16 cellular contexts compared by ENCODE assay signal in the genomic region with DNA sequence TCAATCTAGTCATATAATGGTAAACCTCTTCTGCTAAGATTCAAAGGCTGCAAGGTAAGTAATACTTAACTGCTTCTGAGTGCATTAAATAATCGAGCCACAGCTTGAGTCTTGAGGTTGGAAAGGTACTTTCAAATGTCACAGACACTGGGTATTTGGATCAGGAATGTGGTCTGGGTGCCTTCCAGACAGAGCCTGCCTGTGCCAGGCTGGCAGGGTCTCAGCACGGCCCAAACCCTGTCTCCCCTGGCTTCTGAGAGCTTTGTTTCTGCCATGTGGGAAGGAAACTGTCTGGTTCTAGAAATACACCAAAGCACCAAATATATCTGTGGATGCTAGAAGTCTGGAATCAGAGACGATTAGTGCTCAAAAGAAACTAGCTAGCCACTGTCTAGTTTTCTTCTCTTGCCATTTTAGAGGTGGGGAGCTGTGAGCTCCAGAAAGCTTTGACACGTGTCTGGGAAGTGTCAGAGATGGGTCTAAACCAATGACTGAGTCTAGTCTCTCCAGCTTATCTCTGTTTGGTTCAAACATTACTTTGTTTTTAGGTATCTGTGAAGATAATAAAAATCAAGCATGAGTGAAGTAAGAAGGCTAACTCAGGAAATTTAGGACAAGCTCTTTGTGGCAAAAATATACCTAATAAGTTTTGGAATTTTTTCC.
DNase-seq lines count a peak whose midpoint lies in the region; ATAC-seq and TF ChIP-seq lines count a peak whose summit lies in the region.
"Had no signal": no experiment of that assay in that cellular context is flagged by ENCODE, and none has a peak within 500 bp of the region (broad histone marks: within the 10 kb centered on the region; RNA-seq: fewer than 3 reads in every experiment).

No MANE protein-coding gene starts in this region.

- no peaks in the 10 kb centered on the region for H3K9me3 Mint-ChIP-seq in MCF 10A (ENCODE audit: unreplicated experiment)
- H3K9me3 Mint-ChIP-seq: CD8-positive, alpha-beta T cell had no signal

- no peaks in the 10 kb centered on the region for H4K20me1 ChIP-seq in mammary epithelial cell (ENCODE audit: insufficient read depth, low read length)
- no peaks in the 10 kb centered on the region for H4K20me1 ChIP-seq in smooth muscle cell (ENCODE audit: low read depth)

- H3K27ac ChIP-seq in mammary epithelial cell (ENCODE audit: insufficient read depth, low read depth, low read length): no peak overlapping the region
- no peak overlapping the region for H3K27ac ChIP-seq in mesenchymal stem cell (ENCODE audit: low read length, poor library complexity, severe bottlenecking)
- no peak overlapping the region for H3K27ac ChIP-seq in smooth muscle cell (ENCODE audit: low read depth)
- H3K27ac ChIP-seq in lower lobe of right lung: no peak overlapping the region
- H3K27ac ChIP-seq in caudate nucleus (ENCODE audit: low read depth, low read length): no peak overlapping the region
- H3K27ac ChIP-seq: 22Rv1, HL-60 had no signal

- H2BK15ac ChIP-seq in mesenchymal stem cell (ENCODE audit: low read depth, poor library complexity, severe bottlenecking): peak overlapping the region; percentile 26

- ATAC-seq in lower lobe of right lung: no peak
- ATAC-seq: CD8-positive, alpha-beta T cell; K562 had no signal

- peaks cover 7% of the 10 kb centered on the region for H3F3A ChIP-seq in smooth muscle cell (ENCODE audit: low read depth)

- dilution Hi-C loops in mammary epithelial cell (cut with HindIII; ENCODE audit: low sequenced_read_pairs): no loop called here

- no peaks in the 10 kb centered on the region for H3K9me3 ChIP-seq in mammary epithelial cell (replicated peaks; ENCODE audit: insufficient read depth, low read length)
- H3K9me3 ChIP-seq in mesenchymal stem cell (ENCODE audit: control insufficient read depth, low read length): peaks cover 7% of the 10 kb centered on the region
- H3K9me3 ChIP-seq in smooth muscle cell (replicated peaks; ENCODE audit: low read depth): no peaks in the 10 kb centered on the region
- H3K9me3 ChIP-seq in lower lobe of right lung: no peaks in the 10 kb centered on the region

- POLR2A ChIA-PET in MCF 10A (lab: Yijun Ruan, JAX): interaction anchor here (1.4 kb wide), 1 partner anchor 40 kb away, joined by 5 read pairs; no protein-coding TSS in a partner anchor

- WGBS in mammary epithelial cell (ENCODE audit: low coverage, missing lambda C conversion rate): 0% methylated on average over 4 of the region's 4 CpGs
- 73% methylated on average over 4 of the region's 4 CpGs for WGBS in mesenchymal stem cell
- 32% methylated on average over 4 of the region's 4 CpGs for WGBS in smooth muscle cell (ENCODE audit: low lambda C conversion rate)

- no peak overlapping the region for H3K23ac ChIP-seq in mesenchymal stem cell (ENCODE audit: low read length in 2 of 2)

- H3K4me1 ChIP-seq in mammary epithelial cell (ENCODE audit: insufficient read depth, low read length) (no peaks in the 10 kb centered on the region), mesenchymal stem cell (ENCODE audit: control insufficient read depth, insufficient read depth, low read depth, low read length) (no peaks in the 10 kb centered on the region), smooth muscle cell (ENCODE audit: low read depth) (peaks cover 9% of the 10 kb centered on the region), lower lobe of right lung (no peaks in the 10 kb centered on the region)

- peak overlapping the region; percentile 3 to 5 for H2BK12ac ChIP-seq in mesenchymal stem cell (ENCODE audit: low read length in 2 of 2)

- H3K36me3 Mint-ChIP-seq in MCF 10A (ENCODE audit: insufficient read depth, unreplicated experiment): no peaks in the 10 kb centered on the region
- H3K36me3 Mint-ChIP-seq: CD8-positive, alpha-beta T cell had no signal

- BruUV-seq in mammary epithelial cell (replicated peaks; lab: Mats Ljungman, UMichigan) (no TSS peak), MCF 10A (replicated peaks; lab: Mats Ljungman, UMichigan) (no TSS peak)

- H3K36me3 ChIP-seq in mammary epithelial cell (ENCODE audit: insufficient read depth, low read length) (no peaks in the 10 kb centered on the region), mesenchymal stem cell (ENCODE audit: control insufficient read depth in 1 of 2, insufficient read depth in 2 of 2, low read depth in 1 of 2, low read length in 2 of 2) (no peaks in the 10 kb centered on the region), smooth muscle cell (ENCODE audit: low read depth) (no peaks in the 10 kb centered on the region), lower lobe of right lung (no peaks in the 10 kb centered on the region)

- H4K8ac ChIP-seq in mesenchymal stem cell (ENCODE audit: low read length): no peak overlapping the region

- H3K14ac ChIP-seq in mesenchymal stem cell (ENCODE audit: low read length in 2 of 2): no peak overlapping the region

- no peak overlapping the region for H2AK5ac ChIP-seq in mesenchymal stem cell (ENCODE audit: low read length, severe bottlenecking)

- in situ Hi-C loops in mammary epithelial cell (cut with MboI; ENCODE audit: low sequenced_read_pairs in 2 of 2): no loop called here

- H3K4ac ChIP-seq in mesenchymal stem cell (ENCODE audit: low read depth in 1 of 2, low read length in 2 of 2): no peak overlapping the region

- CTCF ChIA-PET in mammary epithelial cell (lab: Charles Lee; ENCODE audit: low non-redundant PET) (no interaction called here), MCF 10A (lab: Yijun Ruan, JAX) (no interaction called here)

- no peaks in the 10 kb centered on the region for H3K4me1 Mint-ChIP-seq in MCF 10A (ENCODE audit: insufficient read depth, unreplicated experiment)

- TF ChIP-seq CTCF in mammary epithelial cell (conservative IDR thresholded peaks at IDR 0.05 in 1 of 2, IDR thresholded peaks at IDR 0.05 in 1 of 2; ENCODE audit: extremely low read depth in 1 of 2, insufficient read depth in 1 of 2, low read depth in 1 of 2, low read length in 2 of 2) (no peak), MCF 10A (IDR thresholded peaks at IDR 0.05; ENCODE audit: unreplicated experiment) (no peak), smooth muscle cell (IDR thresholded peaks at IDR 0.05; ENCODE audit: borderline replicate concordance, insufficient read depth, poor library complexity, severe bottlenecking) (no peak), lower lobe of right lung (IDR thresholded peaks at IDR 0.05) (no peak)

- no peaks in the 10 kb centered on the region for H3K79me2 ChIP-seq in mammary epithelial cell (ENCODE audit: insufficient read depth, low read length)
- H3K79me2 ChIP-seq in smooth muscle cell (ENCODE audit: low read depth): no peaks in the 10 kb centered on the region

- H3K27ac Mint-ChIP-seq in MCF 10A (ENCODE audit: low read depth, unreplicated experiment): no peak overlapping the region
- H3K27ac Mint-ChIP-seq: CD8-positive, alpha-beta T cell had no signal

- H2BK120ac ChIP-seq in mesenchymal stem cell (ENCODE audit: low read depth, low read length): peak overlapping the region; percentile 27

- H3K79me1 ChIP-seq in mesenchymal stem cell (replicated peaks; ENCODE audit: low read length, poor library complexity, severe bottlenecking): no peaks in the 10 kb centered on the region

- peak overlapping the region in 1 of 2 experiments; percentile 28 for H3K18ac ChIP-seq in mesenchymal stem cell (ENCODE audit: low read depth in 1 of 2, low read length in 2 of 2)

- intact Hi-C loops in mammary epithelial cell (cut with micrococcal nuclease) (no loop called here), MCF 10A (cut with micrococcal nuclease) (no loop called here), lower lobe of right lung (cut with DNase I) (no loop called here)

- no peak overlapping the region for H3K4me3 ChIP-seq in mammary epithelial cell (replicated peaks in 1 of 3; ENCODE audit: insufficient read depth in 1 of 3, low read depth in 2 of 3, low read length in 3 of 3)
- no peak overlapping the region for H3K4me3 ChIP-seq in mesenchymal stem cell (ENCODE audit: insufficient read depth in 1 of 2, low read depth in 1 of 2, low read length in 2 of 2)
- H3K4me3 ChIP-seq in smooth muscle cell: no peak overlapping the region
- H3K4me3 ChIP-seq in lower lobe of right lung: no peak overlapping the region
- H3K4me3 ChIP-seq: K562 had no signal

- no peak for DNase-seq in mammary epithelial cell
- no peak for DNase-seq in MCF 10A (ENCODE audit: unreplicated experiment)
- DNase-seq in fibroblast of peridontal ligament (ENCODE audit: extremely low read depth): peak; percentile 5
- peak; percentile 7 for DNase-seq in mesenchymal stem cell
- DNase-seq in smooth muscle cell (lab: John Stamatoyannopoulos, UW; ENCODE audit: unreplicated experiment): no peak
- DNase-seq in lower lobe of right lung: no peak
- no peak for DNase-seq in stimulated activated CD4-positive, alpha-beta T cell treated with anti-CD3 and anti-CD28 coated beads, Interleukin-2, amount 100 ng/mL, for 48 hours
- no peak for DNase-seq in caudate nucleus (lab: John Stamatoyannopoulos, UW)
- DNase-seq: CD8-positive, alpha-beta T cell; NCI-H1417 treated with DMSO at 0.1 percent for 48 hours; NCI-H1930; NCI-H446; NK-92 treated with Interleukin-12 subunit alpha and Interleukin-12 subunit beta, amount 100 ng/mL, for 24 hours had no signal

- no peak overlapping the region for H4K91ac ChIP-seq in mesenchymal stem cell (ENCODE audit: low read length)

- no peak overlapping the region for H3K4me2 ChIP-seq in mammary epithelial cell (ENCODE audit: insufficient read depth, low read depth, low read length)
- no peak overlapping the region for H3K4me2 ChIP-seq in mesenchymal stem cell (ENCODE audit: low read length, poor library complexity, severe bottlenecking)
- H3K4me2 ChIP-seq in smooth muscle cell: no peak overlapping the region

- H3K9ac ChIP-seq in mammary epithelial cell (ENCODE audit: insufficient read depth, low read length): no peak overlapping the region
- H3K9ac ChIP-seq in mesenchymal stem cell (ENCODE audit: low read length): no peak overlapping the region
- H3K9ac ChIP-seq in smooth muscle cell (ENCODE audit: low read depth): no peak overlapping the region

- H3K27me3 Mint-ChIP-seq in MCF 10A (ENCODE audit: insufficient read depth, unreplicated experiment): no peaks in the 10 kb centered on the region

- H3K27me3 ChIP-seq in mammary epithelial cell (ENCODE audit: insufficient read depth, low read length) (no peaks in the 10 kb centered on the region), mesenchymal stem cell (ENCODE audit: control insufficient read depth in 1 of 2, insufficient read depth in 1 of 2, low read length in 2 of 2) (peaks cover 3 to 29% of the 10 kb centered on the region in 2 experiments), smooth muscle cell (ENCODE audit: low read depth) (no peaks in the 10 kb centered on the region), lower lobe of right lung (ENCODE audit: low read depth) (no peaks in the 10 kb centered on the region)

- H2AFZ ChIP-seq in mammary epithelial cell (ENCODE audit: low read depth, low read length): peak overlapping the region; percentile 0
- peak overlapping the region; percentile 18 for H2AFZ ChIP-seq in mesenchymal stem cell (ENCODE audit: low read depth, low read length)
- H2AFZ ChIP-seq in smooth muscle cell (ENCODE audit: low read depth): peak overlapping the region; percentile 30

- H2BK5ac ChIP-seq in mesenchymal stem cell (ENCODE audit: low read depth, low read length, poor library complexity, severe bottlenecking): no peak overlapping the region

- no peak overlapping the region for H3K4me3 Mint-ChIP-seq in MCF 10A (ENCODE audit: unreplicated experiment)
- H3K4me3 Mint-ChIP-seq: CD8-positive, alpha-beta T cell had no signal

Comparison
In these comparisons a context has a peak if more than half of its experiments do, and no peak if none do; other contexts are left out.
1. DNase-seq: peak in fibroblast of peridontal ligament (single experiment) and mesenchymal stem cell (single experiment); none in mammary epithelial cell (single experiment), MCF 10A (single experiment), smooth muscle cell (single experiment), lower lobe of right lung (single experiment), stimulated activated CD4-positive, alpha-beta T cell treated with anti-CD3 and anti-CD28 coated beads, Interleukin-2, amount 100 ng/mL, for 48 hours (0 of 2) and caudate nucleus (0 of 61).
2. Peak in every context shown above with its lines, with median percentiles within 50 percentile points of each other: H2AFZ ChIP-seq.